In the genomic region with DNA sequence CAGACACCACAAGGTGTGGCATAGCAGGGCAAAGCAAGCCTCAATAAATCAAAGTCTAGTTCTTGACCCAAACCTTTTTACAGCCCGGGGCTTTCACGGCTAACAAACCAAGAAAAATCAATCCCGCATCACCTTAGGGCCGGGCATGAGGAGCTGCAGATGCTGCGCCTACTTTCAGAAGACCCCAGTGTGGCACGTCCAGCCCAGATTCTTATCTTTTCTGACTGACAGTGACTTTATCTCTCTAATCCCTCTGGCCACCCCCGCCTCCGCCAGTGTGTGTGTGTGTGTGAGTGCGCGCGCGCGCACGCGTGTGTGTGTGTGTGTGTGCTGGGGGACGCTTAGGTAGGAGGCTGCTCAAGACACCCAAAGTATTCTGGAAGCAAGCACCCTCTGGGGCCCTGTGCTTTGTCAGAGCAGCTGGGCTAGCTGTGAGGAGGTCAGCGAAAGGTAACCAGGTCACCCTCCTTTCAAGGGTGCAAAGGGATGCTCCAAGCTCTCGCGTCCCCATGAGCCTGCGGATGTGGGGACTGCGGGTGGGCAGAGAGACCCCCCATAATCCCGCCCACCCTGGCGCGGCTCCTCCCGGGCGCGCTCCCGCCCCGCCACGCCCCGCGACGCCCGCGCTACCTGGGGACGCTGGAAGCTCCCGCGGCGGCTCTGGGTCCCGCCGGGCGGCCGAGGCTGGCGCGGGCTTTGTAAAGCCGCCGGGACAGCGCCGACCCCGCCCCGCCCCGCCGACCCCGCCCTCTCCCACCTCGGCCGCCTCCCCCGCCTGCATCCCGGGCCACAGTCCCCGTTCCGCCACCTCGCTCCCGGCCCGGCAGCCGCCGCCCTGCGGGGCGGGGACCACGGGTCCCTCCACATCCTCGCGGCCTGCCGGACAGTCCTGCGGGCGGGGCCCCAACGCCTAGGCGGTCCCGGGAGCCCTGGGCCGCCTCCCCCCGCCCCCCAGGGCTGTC, we compare ENCODE assay signal across 8 cellular contexts. TPM values are rescaled to one million over a fixed set of nuclear protein-coding genes. Genes with fewer than 3 reads are reported as not detected.
DNase-seq lines count a peak whose midpoint lies in the region; ATAC-seq and TF ChIP-seq lines count a peak whose summit lies in the region.

No MANE protein-coding gene starts in this region.

- H3K9me3 Mint-ChIP-seq in activated naive CD4-positive, alpha-beta T cell treated with anti-CD3 and anti-CD28 coated beads for 36 hours = no peaks in the 10 kb centered on the region
- H3K9me3 Mint-ChIP-seq in activated naive CD4-positive, alpha-beta T cell treated with anti-CD3 and anti-CD28 coated beads, Interleukin-2, amount 10 ng/mL, durations not matched to agents 7 days and 5 days = no peaks in the 10 kb centered on the region

- H3K4me3 Mint-ChIP-seq in activated naive CD4-positive, alpha-beta T cell treated with anti-CD3 and anti-CD28 coated beads for 36 hours = peak overlapping the region; percentile 28
- no peak overlapping the region for H3K4me3 Mint-ChIP-seq in activated naive CD4-positive, alpha-beta T cell treated with anti-CD3 and anti-CD28 coated beads, Interleukin-2, amount 10 ng/mL, durations not matched to agents 7 days and 5 days

- peaks cover 36% of the 10 kb centered on the region for H3K27me3 Mint-ChIP-seq in activated naive CD4-positive, alpha-beta T cell treated with anti-CD3 and anti-CD28 coated beads for 36 hours (ENCODE audit: low read depth)
- peaks cover 23% of the 10 kb centered on the region for H3K27me3 Mint-ChIP-seq in activated naive CD4-positive, alpha-beta T cell treated with anti-CD3 and anti-CD28 coated beads, Interleukin-2, amount 10 ng/mL, durations not matched to agents 7 days and 5 days

- no peak for DNase-seq in activated naive CD4-positive, alpha-beta T cell treated with anti-CD3 and anti-CD28 coated beads for 36 hours
- no peak for DNase-seq in activated naive CD4-positive, alpha-beta T cell treated with anti-CD3 and anti-CD28 coated beads, Interleukin-2, amount 10 ng/mL, durations not matched to agents 7 days and 5 days
- DNase-seq in globus pallidus (ENCODE audit: low spot score) = peak; percentile 66
- peak; percentile 33 for DNase-seq in occipital lobe (lab: John Stamatoyannopoulos, UW)
- no peak for DNase-seq in effector CD8-positive, alpha-beta T cell (lab: John Stamatoyannopoulos, UW)
- no peak for DNase-seq in NCI-H446 treated with DMSO at 0.1 percent for 48 hours (lab: John Stamatoyannopoulos, UW)

- ATAC-seq in GM19455 (IDR thresholded peaks at IDR 0.05; ENCODE audit: unreplicated experiment) = no peak

- H3K27ac Mint-ChIP-seq in activated naive CD4-positive, alpha-beta T cell treated with anti-CD3 and anti-CD28 coated beads for 36 hours = no peak overlapping the region
- no peak overlapping the region for H3K27ac Mint-ChIP-seq in activated naive CD4-positive, alpha-beta T cell treated with anti-CD3 and anti-CD28 coated beads, Interleukin-2, amount 10 ng/mL, durations not matched to agents 7 days and 5 days

- peaks cover 3% of the 10 kb centered on the region for H3K4me1 Mint-ChIP-seq in activated naive CD4-positive, alpha-beta T cell treated with anti-CD3 and anti-CD28 coated beads for 36 hours (ENCODE audit: low read depth)
- H3K4me1 Mint-ChIP-seq in activated naive CD4-positive, alpha-beta T cell treated with anti-CD3 and anti-CD28 coated beads, Interleukin-2, amount 10 ng/mL, durations not matched to agents 7 days and 5 days = no peaks in the 10 kb centered on the region

- TF ChIP-seq CTCF in WI38 (IDR thresholded peaks at IDR 0.05; ENCODE audit: low read depth, low read length) = no peak

- intact Hi-C loops in activated naive CD4-positive, alpha-beta T cell treated with anti-CD3 and anti-CD28 coated beads for 36 hours (cut with micrococcal nuclease) = no loop called here

- peaks cover 2% of the 10 kb centered on the region for H3K36me3 Mint-ChIP-seq in activated naive CD4-positive, alpha-beta T cell treated with anti-CD3 and anti-CD28 coated beads for 36 hours (ENCODE audit: low read depth)
- no peaks in the 10 kb centered on the region for H3K36me3 Mint-ChIP-seq in activated naive CD4-positive, alpha-beta T cell treated with anti-CD3 and anti-CD28 coated beads, Interleukin-2, amount 10 ng/mL, durations not matched to agents 7 days and 5 days

- CTCF ChIA-PET in activated naive CD4-positive, alpha-beta T cell treated with anti-CD3 and anti-CD28 coated beads for 36 hours (lab: Charles Lee) = no interaction called here
- CTCF ChIA-PET in activated naive CD4-positive, alpha-beta T cell treated with anti-CD3 and anti-CD28 coated beads, Interleukin-2, amount 10 ng/mL, durations not matched to agents 7 days and 5 days (lab: Charles Lee) = no interaction called here

- peak overlapping the region; percentile 50 for H3K4me3 ChIP-seq in WI38 (ENCODE audit: low read depth, low read length)

RNA-seq across cellular contexts. Expression of a gene that starts 57.1 kb away (rescaled TPM):
- not detected for total RNA-seq in activated naive CD4-positive, alpha-beta T cell treated with anti-CD3 and anti-CD28 coated beads for 36 hours
- total RNA-seq in occipital lobe = 40.6 TPM

Comparison
In these comparisons a context has a peak if more than half of its experiments do, and no peak if none do; other contexts are left out.
1. DNase-seq: peak in globus pallidus (single experiment) and occipital lobe (single experiment); none in activated naive CD4-positive, alpha-beta T cell treated with anti-CD3 and anti-CD28 coated beads for 36 hours (single experiment), activated naive CD4-positive, alpha-beta T cell treated with anti-CD3 and anti-CD28 coated beads, Interleukin-2, amount 10 ng/mL, durations not matched to agents 7 days and 5 days (single experiment), effector CD8-positive, alpha-beta T cell (single experiment) and NCI-H446 treated with DMSO at 0.1 percent for 48 hours (single experiment).
2. RNA of a gene that starts 57.1 kb away (total RNA-seq): 40.6 TPM in occipital lobe (single experiment); not detected in activated naive CD4-positive, alpha-beta T cell treated with anti-CD3 and anti-CD28 coated beads for 36 hours; every median in the first group is over 10 times any median in the second.